3 cellular contexts compared by ENCODE assay signal in genomic region chr12:109074866-109075265, GRCh38.
A peak's percentile ranks its signal among the peaks of the same experiment; 100 is the strongest.
TF ChIP-seq lines count a peak whose summit lies in the region.

No MANE protein-coding gene starts in this region.

TF ChIP-seq in SK-N-SH treated with all-trans-retinoic acid at 6 μM for 48 hours, 23 proteins besides CTCF, POLR2A, EP300 and RAD21:
- peak; percentile 48; the same call in 1 of the 2 replicates for TF ChIP-seq ZNF8 (CRISPR knock-in tag; IDR thresholded peaks at IDR 0.05)
- TF ChIP-seq SNAI2 (CRISPR knock-in tag; IDR thresholded peaks at IDR 0.05): no peak

TF ChIP-seq in SK-N-SH, 30 proteins besides CTCF, POLR2A, EP300 and RAD21:
- TF ChIP-seq EZH2phosphoT487 (IDR thresholded peaks at IDR 0.05; ENCODE audit: borderline replicate concordance, low read depth): no peak
- TF ChIP-seq SIN3A (IDR thresholded peaks at IDR 0.05; ENCODE audit: borderline replicate concordance, low read depth, low read length): no peak
- no peak for TF ChIP-seq TCF12 (IDR thresholded peaks at IDR 0.05)
- no peak for TF ChIP-seq YY1 (IDR thresholded peaks at IDR 0.05; ENCODE audit: low read depth)
- TF ChIP-seq GABPA (IDR thresholded peaks at IDR 0.05; ENCODE audit: low read depth): no peak
- TF ChIP-seq TEAD4 (IDR thresholded peaks at IDR 0.05; ENCODE audit: borderline replicate concordance, insufficient read depth): no peak
- TF ChIP-seq CHD2 (IDR thresholded peaks at IDR 0.05; ENCODE audit: low read length, partially characterized antibody): no peak

TF ChIP-seq in K562, 482 proteins besides CTCF, POLR2A, EP300 and RAD21:
- no peak for TF ChIP-seq BACH1 (tag; IDR thresholded peaks at IDR 0.05)
- no peak for TF ChIP-seq TARDBP (IDR thresholded peaks at IDR 0.05)
- no peak for TF ChIP-seq ZNF785 (CRISPR knock-in tag; IDR thresholded peaks at IDR 0.05)
- no peak for TF ChIP-seq SMAD1 (IDR thresholded peaks at IDR 0.05; ENCODE audit: low read depth, low read length, partially characterized antibody)
- TF ChIP-seq RBM25 (IDR thresholded peaks at IDR 0.05; ENCODE audit: low read depth, low read length, severe bottlenecking): peak; percentile 91
- no peak for TF ChIP-seq ELF1 (tag; IDR thresholded peaks at IDR 0.05)
- no peak for TF ChIP-seq SMARCC2 (IDR thresholded peaks at IDR 0.05; ENCODE audit: low read depth)
- TF ChIP-seq ZKSCAN3 (CRISPR knock-in tag; IDR thresholded peaks at IDR 0.05): no peak
- no peak for TF ChIP-seq ZNF668 (CRISPR knock-in tag; IDR thresholded peaks at IDR 0.05)
- TF ChIP-seq HNRNPH1 (optimal IDR thresholded peaks at IDR 0.05; ENCODE audit: low read depth, low read length): no peak
- peak; percentile 91 for TF ChIP-seq ZNF146 (CRISPR knock-in tag; IDR thresholded peaks at IDR 0.05; ENCODE audit: unreplicated experiment)
- 0 out of 2 replicates have a peak, but pooled peaks have one; percentile 8 for TF ChIP-seq BCOR (IDR thresholded peaks at IDR 0.05)
- TF ChIP-seq TRIM24 (IDR thresholded peaks at IDR 0.05): no peak
